8 cellular contexts compared by ENCODE assay signal in the genomic region with DNA sequence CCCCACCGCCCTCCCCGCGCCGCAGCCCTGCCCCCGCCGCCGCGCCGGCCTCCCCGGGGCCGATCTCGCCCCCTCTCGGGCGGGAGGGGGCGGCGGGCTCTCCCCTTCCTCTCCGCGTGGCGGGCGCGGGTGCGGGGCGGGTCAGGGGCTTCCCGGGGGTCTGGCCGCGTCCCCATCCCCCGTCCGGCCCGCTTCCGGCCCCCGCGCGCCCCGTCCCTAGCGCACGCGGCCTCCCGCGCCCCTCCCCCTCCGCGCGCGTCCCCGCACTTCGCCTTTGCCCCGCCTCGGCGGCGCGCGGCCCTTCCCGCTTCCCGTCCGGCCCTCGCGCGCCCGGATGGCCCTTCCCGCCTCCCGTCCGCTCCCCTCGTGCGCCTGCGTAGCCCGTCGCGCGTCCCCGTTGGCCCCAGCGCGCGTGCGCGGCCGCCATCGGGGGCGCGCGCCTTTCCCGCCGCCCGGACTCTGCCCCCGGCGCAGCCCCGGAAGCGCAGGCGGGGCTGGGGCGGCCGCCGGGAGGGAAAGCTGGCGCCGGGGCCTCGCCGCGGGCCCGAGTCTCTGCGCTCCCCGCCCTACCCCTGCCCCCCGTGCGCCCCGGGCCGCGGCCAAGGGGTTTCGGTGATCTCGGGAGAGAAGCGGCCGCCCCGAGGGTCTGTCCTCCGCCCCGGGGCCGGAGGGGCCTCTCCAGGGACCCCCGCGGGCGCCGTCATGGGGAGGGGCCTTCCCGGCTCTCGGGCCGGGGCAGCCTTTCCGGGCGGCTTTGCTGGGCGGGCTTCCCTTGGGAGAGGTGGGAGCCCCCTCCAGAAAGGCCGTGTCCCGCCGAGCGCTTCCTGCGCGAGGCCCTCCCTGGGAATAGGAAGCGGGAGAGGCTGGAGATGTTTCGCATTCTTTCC. TPM values are rescaled to one million over a fixed set of nuclear protein-coding genes. Genes with fewer than 3 reads are reported as not detected.
A peak's percentile ranks its signal among the peaks of the same experiment; 100 is the strongest.
DNase-seq lines count a peak whose midpoint lies in the region; ATAC-seq and TF ChIP-seq lines count a peak whose summit lies in the region.

No MANE protein-coding gene starts in this region.

- ATAC-seq in GM19351 (IDR thresholded peaks at IDR 0.05; ENCODE audit: unreplicated experiment), result peak; percentile 43
- peak; percentile 35 for ATAC-seq in HG03520 (IDR thresholded peaks at IDR 0.05; ENCODE audit: unreplicated experiment)
- peak; percentile 20 for ATAC-seq in memory B cell (ENCODE audit: low read depth)

- no peaks in the 10 kb centered on the region for H3K27me3 Mint-ChIP-seq in memory B cell

- peaks cover 10% of the 10 kb centered on the region for H3K36me3 ChIP-seq in BJ (ENCODE audit: control insufficient read depth, insufficient read depth, low read length)

- POLR2A ChIA-PET in BJ (lab: Charles Lee), result no interaction called here

- H3K9me3 Mint-ChIP-seq in memory B cell, result no peaks in the 10 kb centered on the region

- DNase-seq in BJ (ENCODE audit: low read depth), result peak; percentile 21
- DNase-seq in NCI-H748 (lab: John Stamatoyannopoulos, UW; ENCODE audit: unreplicated experiment), result peak; percentile 89
- DNase-seq in activated CD8-positive, alpha-beta memory T cell treated with anti-CD3 and anti-CD28 coated beads for 1 hour (ENCODE audit: extremely low read depth in 1 of 2, low read depth in 1 of 2), result peak; percentile 49 to 78
- DNase-seq in effector CD8-positive, alpha-beta T cell (lab: John Stamatoyannopoulos, UW), result peak; percentile 74
- DNase-seq in memory B cell (ENCODE audit: low spot score in 2 of 2), result peak; percentile 79 to 84
- DNase-seq in stimulated activated CD4-positive, alpha-beta T cell treated with anti-CD3 and anti-CD28 coated beads, TNF-alpha, amount 100 ng/mL, for 48 hours (ENCODE audit: low read depth in 3 of 3), result peak; percentile 83 to 85 (median 84)

- no peaks in the 10 kb centered on the region for H3K27me3 ChIP-seq in BJ (ENCODE audit: control insufficient read depth, insufficient read depth, low read length)

- TF ChIP-seq CTCF in BJ (IDR thresholded peaks at IDR 0.05; ENCODE audit: insufficient read depth, low read depth, low read length), result no peak

- H3K4me3 ChIP-seq in BJ (ENCODE audit: low read depth, low read length), result peak overlapping the region; percentile 70

- H3K27ac Mint-ChIP-seq in memory B cell, result peak overlapping the region; percentile 86

- H3K4me1 Mint-ChIP-seq in memory B cell, result peaks cover 24% of the 10 kb centered on the region

- H3K4me3 Mint-ChIP-seq in memory B cell, result peak overlapping the region; percentile 90

- CTCF ChIA-PET in BJ (lab: Yijun Ruan, JAX), result no interaction called here

- H3K36me3 Mint-ChIP-seq in memory B cell, result peaks cover 9% of the 10 kb centered on the region

RNA-seq across cellular contexts. Expression of a gene that starts 0.5 kb away (rescaled TPM):
- 137 and 328 TPM in 2 replicates for polyA plus RNA-seq in BJ (2011; rRNA removed)
- 172 and 234 TPM in 2 replicates for polyA minus RNA-seq in BJ (2011; rRNA and poly(A)+ RNA removed)

RNA-seq across cellular contexts. Expression of a gene that starts 24.0 kb away (rescaled TPM):
- 0.56 and 1.1 TPM in 2 replicates for polyA plus RNA-seq in BJ (2011; rRNA removed)
- 0.77 and 1.2 TPM in 2 replicates for polyA minus RNA-seq in BJ (2011; rRNA and poly(A)+ RNA removed)

RNA-seq across cellular contexts. Expression of a gene that starts 29.9 kb away (rescaled TPM):
- 0.07 TPM in 1 of 2 replicates, not detected in the other for polyA plus RNA-seq in BJ (2011; rRNA removed)
- not detected in 2 replicates for polyA minus RNA-seq in BJ (2011; rRNA and poly(A)+ RNA removed)

RNA-seq across cellular contexts. Expression of a gene that starts 43.0 kb away (rescaled TPM):
- not detected in 2 replicates for polyA plus RNA-seq in BJ (2011; rRNA removed)
- polyA minus RNA-seq in BJ (2011; rRNA and poly(A)+ RNA removed), result not detected in 2 replicates

RNA-seq across cellular contexts. Expression of a gene that starts 46.9 kb away (rescaled TPM):
- 0.05 and 0.06 TPM in 2 replicates for polyA plus RNA-seq in BJ (2011; rRNA removed)
- polyA minus RNA-seq in BJ (2011; rRNA and poly(A)+ RNA removed), result 0.09 TPM in 1 of 2 replicates, not detected in the other

Comparison
In these comparisons a context has a peak if more than half of its experiments do, and no peak if none do; other contexts are left out.
1. Peak in every context shown above with its lines: DNase-seq, ATAC-seq and H3K4me3 ChIP-seq.
2. DNase-seq: peak in every context shown above with its lines; median percentile 89 in NCI-H748; 84 in stimulated activated CD4-positive, alpha-beta T cell treated with anti-CD3 and anti-CD28 coated beads, TNF-alpha, amount 100 ng/mL, for 48 hours; 82 in memory B cell; 74 in effector CD8-positive, alpha-beta T cell; 64 in activated CD8-positive, alpha-beta memory T cell treated with anti-CD3 and anti-CD28 coated beads for 1 hour; 21 in BJ.